Comparison of ENCODE assay signal across 29 cellular contexts in genomic region chr1:237961710-237962109, GRCh38.
"Had no signal": no experiment of that assay in that cellular context is flagged by ENCODE, and none has a peak within 500 bp of the region (broad histone marks: within the 10 kb centered on the region; RNA-seq: fewer than 3 reads in every experiment).

No MANE protein-coding gene starts in this region.

- H3K27ac ChIP-seq: KMS-11, Peyer's patch, RWPE1, SJSA1 had no signal

- H3K36me3 Mint-ChIP-seq: activated CD8-positive, alpha-beta memory T cell treated with anti-CD3 and anti-CD28 coated beads, Interleukin-2, amount 10 ng/mL, durations not matched to agents 7 days and 5 days; activated naive CD4-positive, alpha-beta T cell treated with anti-CD3 and anti-CD28 coated beads, Interleukin-2, amount 50 U/mL, for 24 hours; brain; WTC11 had no signal

- H3K36me3 ChIP-seq: MG63, Peyer's patch, SJSA1 had no signal

- ATAC-seq: activated CD8-positive, alpha-beta memory T cell treated with anti-CD3 and anti-CD28 coated beads, Interleukin-2, amount 10 ng/mL, durations not matched to agents 7 days and 5 days; activated naive CD8-positive, alpha-beta T cell treated with anti-CD3 and anti-CD28 coated beads, Interleukin-2, amount 50 U/mL, for 24 hours; SK-N-SH treated with all-trans-retinoic acid at 6 μM for 48 hours; WTC11 had no signal

- H3K4me1 ChIP-seq: Peyer's patch, SJSA1 had no signal

- H3K27me3 Mint-ChIP-seq: activated CD8-positive, alpha-beta memory T cell treated with anti-CD3 and anti-CD28 coated beads, Interleukin-2, amount 10 ng/mL, durations not matched to agents 7 days and 5 days; activated naive CD4-positive, alpha-beta T cell treated with anti-CD3 and anti-CD28 coated beads, Interleukin-2, amount 50 U/mL, for 24 hours; activated naive CD8-positive, alpha-beta T cell treated with anti-CD3 and anti-CD28 coated beads, Interleukin-2, amount 50 U/mL, for 24 hours; activated T-cell treated with anti-CD3 and anti-CD28 coated beads, Interleukin-2, amount 50 U/mL, for 24 hours; central memory CD8-positive, alpha-beta T cell had no signal

- FAIRE-seq: astrocyte had no signal

- H3K9me3 Mint-ChIP-seq: activated naive CD4-positive, alpha-beta T cell treated with anti-CD3 and anti-CD28 coated beads, Interleukin-2, amount 50 U/mL, for 24 hours; activated T-cell treated with anti-CD3 and anti-CD28 coated beads, Interleukin-2, amount 50 U/mL, for 24 hours; activated T-helper 1 cell treated with anti-CD3 and anti-CD28 coated beads, Interleukin-12 subunit alpha, Interleukin-12 subunit beta, Interleukin-2, Interleukin-4 antibody, amounts not matched to agents 30 ng/mL and 10 ng/mL and 1 ng/mL, durations not matched to agents 14 hours and 24 hours and 36 hours; brain had no signal

- H3K4me1 Mint-ChIP-seq: activated CD8-positive, alpha-beta memory T cell treated with anti-CD3 and anti-CD28 coated beads, Interleukin-2, amount 10 ng/mL, durations not matched to agents 7 days and 5 days; activated naive CD4-positive, alpha-beta T cell treated with anti-CD3 and anti-CD28 coated beads, Interleukin-2, amount 50 U/mL, for 24 hours; activated naive CD8-positive, alpha-beta T cell treated with anti-CD3 and anti-CD28 coated beads, Interleukin-2, amount 50 U/mL, for 24 hours; central memory CD8-positive, alpha-beta T cell had no signal

- H3K4me3 Mint-ChIP-seq: activated CD8-positive, alpha-beta memory T cell treated with anti-CD3 and anti-CD28 coated beads, Interleukin-2, amount 10 ng/mL, durations not matched to agents 7 days and 5 days; activated naive CD4-positive, alpha-beta T cell treated with anti-CD3 and anti-CD28 coated beads, Interleukin-2, amount 50 U/mL, for 24 hours; activated naive CD8-positive, alpha-beta T cell treated with anti-CD3 and anti-CD28 coated beads, Interleukin-2, amount 50 U/mL, for 24 hours; activated T-cell treated with anti-CD3 and anti-CD28 coated beads, Interleukin-2, amount 50 U/mL, for 24 hours; activated T-helper 1 cell treated with anti-CD3 and anti-CD28 coated beads, Interleukin-12 subunit alpha, Interleukin-12 subunit beta, Interleukin-2, Interleukin-4 antibody, amounts not matched to agents 30 ng/mL and 10 ng/mL and 1 ng/mL, durations not matched to agents 14 hours and 24 hours and 36 hours; brain; central memory CD8-positive, alpha-beta T cell; T-helper 1 cell treated with Interleukin-12 subunit alpha and Interleukin-12 subunit beta and Interleukin-4 antibody, amounts not matched to agents 30 μg/mL and 1 μg/mL, for 36 hours; WTC11 had no signal

- H3K27ac Mint-ChIP-seq: activated CD8-positive, alpha-beta memory T cell treated with anti-CD3 and anti-CD28 coated beads, Interleukin-2, amount 10 ng/mL, durations not matched to agents 7 days and 5 days; activated naive CD4-positive, alpha-beta T cell treated with anti-CD3 and anti-CD28 coated beads, Interleukin-2, amount 50 U/mL, for 24 hours; activated naive CD8-positive, alpha-beta T cell treated with anti-CD3 and anti-CD28 coated beads, Interleukin-2, amount 50 U/mL, for 24 hours; activated T-cell treated with anti-CD3 and anti-CD28 coated beads, Interleukin-2, amount 50 U/mL, for 24 hours; activated T-helper 1 cell treated with anti-CD3 and anti-CD28 coated beads, Interleukin-12 subunit alpha, Interleukin-12 subunit beta, Interleukin-2, Interleukin-4 antibody, amounts not matched to agents 30 ng/mL and 10 ng/mL and 1 ng/mL, durations not matched to agents 14 hours and 24 hours and 36 hours; T-helper 1 cell treated with Interleukin-12 subunit alpha and Interleukin-12 subunit beta and Interleukin-4 antibody, amounts not matched to agents 30 μg/mL and 1 μg/mL, for 36 hours had no signal

- DNase-seq: activated CD4-positive, alpha-beta T cell treated with anti-CD3 and anti-CD28 coated beads for 48 hours; activated CD4-positive, alpha-beta T cell treated with anti-CD3 and anti-CD28 coated beads, Interleukin-2, amount 50 U/mL, for 48 hours; activated CD4-positive, CD25-positive, alpha-beta regulatory T cell treated with anti-CD3 and anti-CD28 coated beads, Interleukin-2, amount 50 U/mL, for 72 hours; activated CD8-positive, alpha-beta memory T cell treated with anti-CD3 and anti-CD28 coated beads, Interleukin-2, amount 10 ng/mL, durations not matched to agents 7 days and 5 days; activated effector memory CD4-positive, alpha-beta T cell treated with Interleukin-2 at 50 U/mL for 16 hours; activated naive CD4-positive, alpha-beta T cell; activated naive CD8-positive, alpha-beta T cell treated with anti-CD3 and anti-CD28 coated beads, Interleukin-2, amount 50 U/mL, for 24 hours; activated T-cell treated with anti-CD3 and anti-CD28 coated beads, Interleukin-2, amount 50 U/mL, for 24 hours; amniotic stem cell; MG63; MV-4-11; NCI-H1105 treated with DMSO at 0.1 percent for 48 hours; NCI-H1694 treated with DMSO at 0.1 percent for 48 hours; NCI-H2029 treated with DMSO at 0.1 percent for 48 hours; NCI-H446; NCI-H524; Peyer's patch; Right ventricle myocardium superior had no signal

- H3K4me3 ChIP-seq: MG63, Peyer's patch, SJSA1 had no signal

- H3K27me3 ChIP-seq: MG63, Peyer's patch, SJSA1 had no signal

- H3K9me3 ChIP-seq: MG63, Peyer's patch, SJSA1 had no signal
